21 cellular contexts compared by ENCODE assay signal in the genomic region with DNA sequence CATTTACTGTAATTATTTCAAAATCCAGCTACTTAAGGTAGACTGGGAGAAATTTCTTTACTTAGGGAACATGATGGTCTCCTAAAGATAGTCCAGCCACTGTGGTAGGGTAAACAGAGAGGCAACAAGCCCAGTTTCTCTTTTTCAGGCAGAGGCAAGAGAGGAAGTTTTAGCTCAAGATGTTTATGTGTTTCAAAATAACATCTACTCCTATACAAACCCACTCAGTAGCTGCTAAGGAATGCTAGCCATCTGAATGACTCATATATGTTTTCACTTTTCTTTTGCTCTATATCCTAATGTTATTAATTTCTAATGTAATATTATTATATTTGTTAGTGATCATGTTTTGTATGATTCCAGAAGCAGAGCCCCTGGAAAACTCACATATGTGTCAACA.
A peak's percentile ranks its signal among the peaks of the same experiment; 100 is the strongest.
DNase-seq lines count a peak whose midpoint lies in the region; ATAC-seq and TF ChIP-seq lines count a peak whose summit lies in the region.
"Had no signal": no experiment of that assay in that cellular context is flagged by ENCODE, and none has a peak within 500 bp of the region (broad histone marks: within the 10 kb centered on the region; RNA-seq: fewer than 3 reads in every experiment).

No MANE protein-coding gene starts in this region.

- H3K4me3 Mint-ChIP-seq in GM23338 = no peak overlapping the region
- H3K4me3 Mint-ChIP-seq: activated CD4-positive, alpha-beta T cell treated with anti-CD3 and anti-CD28 coated beads, Interleukin-2, amount 10 ng/mL, durations not matched to agents 7 days and 5 days; activated naive CD8-positive, alpha-beta T cell; activated T-cell treated with anti-CD3 and anti-CD28 coated beads, Interleukin-2, amount 50 U/mL, for 24 hours; central memory CD8-positive, alpha-beta T cell had no signal

- H3K9me3 Mint-ChIP-seq in GM23338 = no peaks in the 10 kb centered on the region
- H3K9me3 Mint-ChIP-seq: activated CD4-positive, alpha-beta T cell treated with anti-CD3 and anti-CD28 coated beads, Interleukin-2, amount 10 ng/mL, durations not matched to agents 7 days and 5 days; central memory CD8-positive, alpha-beta T cell had no signal

- H3K27me3 Mint-ChIP-seq in GM23338 (ENCODE audit: insufficient read depth, low read depth, poor library complexity) = no peaks in the 10 kb centered on the region
- H3K27me3 Mint-ChIP-seq: activated CD4-positive, alpha-beta T cell treated with anti-CD3 and anti-CD28 coated beads, Interleukin-2, amount 10 ng/mL, durations not matched to agents 7 days and 5 days; activated naive CD8-positive, alpha-beta T cell; activated T-cell treated with anti-CD3 and anti-CD28 coated beads, Interleukin-2, amount 50 U/mL, for 24 hours; central memory CD8-positive, alpha-beta T cell had no signal

- H3K4me3 ChIP-seq in GM23338 (no peak overlapping the region), epithelial cell of esophagus (ENCODE audit: low read length) (no peak overlapping the region)
- H3K4me3 ChIP-seq: BLaER1 treated with 17β-estradiol and CSF1 and Interleukin-3, amounts not matched to agents 10 nM and 100 nM; hepatocyte; mucosa of descending colon; upper lobe of left lung had no signal

- no peaks in the 10 kb centered on the region for H3K79me2 ChIP-seq in GM23338 (replicated peaks; ENCODE audit: insufficient read depth)
- H3K79me2 ChIP-seq: hepatocyte had no signal

- TF ChIP-seq CTCF in GM23338 (conservative IDR thresholded peaks at IDR 0.05; ENCODE audit: low read depth in 2 of 2) (no peak), epithelial cell of esophagus (IDR thresholded peaks at IDR 0.05; ENCODE audit: insufficient read depth, low read depth, low read length, missing control alignments) (no peak)

- no peaks in the 10 kb centered on the region for H4K20me1 ChIP-seq in GM23338 (replicated peaks; ENCODE audit: insufficient read depth)
- H4K20me1 ChIP-seq: BLaER1 treated with 17β-estradiol and CSF1 and Interleukin-3, amounts not matched to agents 10 nM and 100 nM had no signal

- H3K4me1 ChIP-seq in GM23338 (ENCODE audit: insufficient read depth) = no peaks in the 10 kb centered on the region
- H3K4me1 ChIP-seq: upper lobe of left lung had no signal

- H3F3A ChIP-seq in GM23338 (replicated peaks; ENCODE audit: low read depth) = no peaks in the 10 kb centered on the region

- no peak overlapping the region for H2AFZ ChIP-seq in GM23338
- H2AFZ ChIP-seq: hepatocyte had no signal

- H3K4me2 ChIP-seq in GM23338 = no peak overlapping the region
- H3K4me2 ChIP-seq: hepatocyte had no signal

- no peaks in the 10 kb centered on the region for H3K4me1 Mint-ChIP-seq in GM23338
- H3K4me1 Mint-ChIP-seq: activated CD4-positive, alpha-beta T cell treated with anti-CD3 and anti-CD28 coated beads, Interleukin-2, amount 10 ng/mL, durations not matched to agents 7 days and 5 days; central memory CD8-positive, alpha-beta T cell had no signal

- 0 out of 2 replicates have a peak, but pooled peaks cover 4% of the 10 kb centered on the region for H3K9me2 ChIP-seq in GM23338 (ENCODE audit: insufficient read depth)

- ATAC-seq in GM23338 (no peak), HG03354 (IDR thresholded peaks at IDR 0.05; ENCODE audit: poor library complexity, severe bottlenecking, unreplicated experiment) (no peak)
- ATAC-seq: mucosa of descending colon had no signal

- H3K27ac ChIP-seq in GM23338 (ENCODE audit: low read depth) = no peak overlapping the region
- H3K27ac ChIP-seq: BLaER1 treated with 17β-estradiol and CSF1 and Interleukin-3, amounts not matched to agents 10 nM and 100 nM; hepatocyte; upper lobe of left lung had no signal

- H3K27ac Mint-ChIP-seq in GM23338 = peak overlapping the region; percentile 74
- H3K27ac Mint-ChIP-seq: activated CD4-positive, alpha-beta T cell treated with anti-CD3 and anti-CD28 coated beads, Interleukin-2, amount 10 ng/mL, durations not matched to agents 7 days and 5 days; activated naive CD8-positive, alpha-beta T cell; activated T-cell treated with anti-CD3 and anti-CD28 coated beads, Interleukin-2, amount 50 U/mL, for 24 hours had no signal

- no peaks in the 10 kb centered on the region for H3K36me3 Mint-ChIP-seq in GM23338 (ENCODE audit: low read depth)
- H3K36me3 Mint-ChIP-seq: activated naive CD8-positive, alpha-beta T cell had no signal

- DNase-seq in GM23338 (ENCODE audit: low spot score) (no peak), RKO (ENCODE audit: low spot score) (peak; percentile 12), epithelial cell of esophagus (ENCODE audit: low read depth) (peak; percentile 57), renal cortical epithelial cell (ENCODE audit: low read depth) (peak; percentile 25), DMS53 treated with DMSO at 0.1 percent for 48 hours (lab: John Stamatoyannopoulos, UW; ENCODE audit: unreplicated experiment) (no peak), AML-193 (lab: John Stamatoyannopoulos, UW) (no peak), DMS114 treated with DMSO at 0.1 percent for 48 hours (lab: John Stamatoyannopoulos, UW; ENCODE audit: unreplicated experiment) (no peak)
- DNase-seq: activated CD4-positive, alpha-beta T cell treated with anti-CD3 and anti-CD28 coated beads, Interleukin-2, amount 10 ng/mL, durations not matched to agents 7 days and 5 days; activated T-cell treated with anti-CD3 and anti-CD28 coated beads, Interleukin-2, amount 50 U/mL, for 24 hours; DMS79; mucosa of descending colon; NCI-H187; occipital lobe; small intestine; stimulated activated naive CD4-positive, alpha-beta T cell; upper lobe of left lung had no signal

- no peaks in the 10 kb centered on the region for H3K36me3 ChIP-seq in GM23338 (ENCODE audit: insufficient read depth)
- H3K36me3 ChIP-seq: BLaER1 treated with 17β-estradiol and CSF1 and Interleukin-3, amounts not matched to agents 10 nM and 100 nM; upper lobe of left lung had no signal

- no peaks in the 10 kb centered on the region for H3K27me3 ChIP-seq in GM23338 (ENCODE audit: insufficient read depth)
- H3K27me3 ChIP-seq: BLaER1 treated with 17β-estradiol and CSF1 and Interleukin-3, amounts not matched to agents 10 nM and 100 nM; hepatocyte; upper lobe of left lung had no signal

TF ChIP-seq in GM23338, 12 proteins besides CTCF, POLR2A, EP300 and RAD21 (continues in another document):
- TF ChIP-seq ZNF331 (CRISPR knock-in tag; IDR thresholded peaks at IDR 0.05; ENCODE audit: low read depth) (no peak), JUNB (IDR thresholded peaks at IDR 0.05; ENCODE audit: unreplicated experiment) (no peak), EZH2 (IDR thresholded peaks at IDR 0.05; ENCODE audit: low read depth, unreplicated experiment) (no peak), CREB1 (CRISPR knock-in tag; IDR thresholded peaks at IDR 0.05; ENCODE audit: low read depth) (no peak), NANOG (IDR thresholded peaks at IDR 0.05; ENCODE audit: borderline replicate concordance) (no peak), ZNF114 (CRISPR knock-in tag; IDR thresholded peaks at IDR 0.05) (no peak), POLR2AphosphoS5 (IDR thresholded peaks at IDR 0.05; ENCODE audit: low read depth) (no peak), STAT1 (IDR thresholded peaks at IDR 0.05; ENCODE audit: unreplicated experiment) (no peak)
- TF ChIP-seq, protein P1, sequence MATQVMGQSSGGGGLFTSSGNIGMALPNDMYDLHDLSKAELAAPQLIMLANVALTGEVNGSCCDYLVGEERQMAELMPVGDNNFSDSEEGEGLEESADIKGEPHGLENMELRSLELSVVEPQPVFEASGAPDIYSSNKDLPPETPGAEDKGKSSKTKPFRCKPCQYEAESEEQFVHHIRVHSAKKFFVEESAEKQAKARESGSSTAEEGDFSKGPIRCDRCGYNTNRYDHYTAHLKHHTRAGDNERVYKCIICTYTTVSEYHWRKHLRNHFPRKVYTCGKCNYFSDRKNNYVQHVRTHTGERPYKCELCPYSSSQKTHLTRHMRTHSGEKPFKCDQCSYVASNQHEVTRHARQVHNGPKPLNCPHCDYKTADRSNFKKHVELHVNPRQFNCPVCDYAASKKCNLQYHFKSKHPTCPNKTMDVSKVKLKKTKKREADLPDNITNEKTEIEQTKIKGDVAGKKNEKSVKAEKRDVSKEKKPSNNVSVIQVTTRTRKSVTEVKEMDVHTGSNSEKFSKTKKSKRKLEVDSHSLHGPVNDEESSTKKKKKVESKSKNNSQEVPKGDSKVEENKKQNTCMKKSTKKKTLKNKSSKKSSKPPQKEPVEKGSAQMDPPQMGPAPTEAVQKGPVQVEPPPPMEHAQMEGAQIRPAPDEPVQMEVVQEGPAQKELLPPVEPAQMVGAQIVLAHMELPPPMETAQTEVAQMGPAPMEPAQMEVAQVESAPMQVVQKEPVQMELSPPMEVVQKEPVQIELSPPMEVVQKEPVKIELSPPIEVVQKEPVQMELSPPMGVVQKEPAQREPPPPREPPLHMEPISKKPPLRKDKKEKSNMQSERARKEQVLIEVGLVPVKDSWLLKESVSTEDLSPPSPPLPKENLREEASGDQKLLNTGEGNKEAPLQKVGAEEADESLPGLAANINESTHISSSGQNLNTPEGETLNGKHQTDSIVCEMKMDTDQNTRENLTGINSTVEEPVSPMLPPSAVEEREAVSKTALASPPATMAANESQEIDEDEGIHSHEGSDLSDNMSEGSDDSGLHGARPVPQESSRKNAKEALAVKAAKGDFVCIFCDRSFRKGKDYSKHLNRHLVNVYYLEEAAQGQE (IDR thresholded peaks at IDR 0.05; ENCODE audit: unreplicated experiment) = no peak
- TF ChIP-seq, protein P2, sequence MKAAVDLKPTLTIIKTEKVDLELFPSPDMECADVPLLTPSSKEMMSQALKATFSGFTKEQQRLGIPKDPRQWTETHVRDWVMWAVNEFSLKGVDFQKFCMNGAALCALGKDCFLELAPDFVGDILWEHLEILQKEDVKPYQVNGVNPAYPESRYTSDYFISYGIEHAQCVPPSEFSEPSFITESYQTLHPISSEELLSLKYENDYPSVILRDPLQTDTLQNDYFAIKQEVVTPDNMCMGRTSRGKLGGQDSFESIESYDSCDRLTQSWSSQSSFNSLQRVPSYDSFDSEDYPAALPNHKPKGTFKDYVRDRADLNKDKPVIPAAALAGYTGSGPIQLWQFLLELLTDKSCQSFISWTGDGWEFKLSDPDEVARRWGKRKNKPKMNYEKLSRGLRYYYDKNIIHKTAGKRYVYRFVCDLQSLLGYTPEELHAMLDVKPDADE (IDR thresholded peaks at IDR 0.05) = no peak

Comparison
In these comparisons a context has a peak if more than half of its experiments do, and no peak if none do; other contexts are left out.
1. DNase-seq: peak in RKO (single experiment), epithelial cell of esophagus (single experiment) and renal cortical epithelial cell (single experiment); none in GM23338 (single experiment), DMS53 treated with DMSO at 0.1 percent for 48 hours (single experiment), AML-193 (0 of 2) and DMS114 treated with DMSO at 0.1 percent for 48 hours (single experiment).